In genomic region chr14:34060747-34061050, GRCh38 we compare ENCODE assay signal across 1 cellular context.
TF ChIP-seq lines count a peak whose summit lies in the region.

No MANE protein-coding gene starts in this region.

TF ChIP-seq in GM23338, 12 proteins besides CTCF, POLR2A, EP300 and RAD21 (continued from another document):
- TF ChIP-seq ZNF462 (CRISPR knock-in tag; IDR thresholded peaks at IDR 0.05) (no peak), STAT1 (IDR thresholded peaks at IDR 0.05; ENCODE audit: unreplicated experiment) (no peak), EZH2 (IDR thresholded peaks at IDR 0.05; ENCODE audit: low read depth, unreplicated experiment) (no peak), ETS1 (IDR thresholded peaks at IDR 0.05) (no peak)
